Comparison of ENCODE assay signal across 1 cellular context in genomic region chr6:22349051-22349450, GRCh38.
TF ChIP-seq lines count a peak whose summit lies in the region.

No MANE protein-coding gene starts in this region.

TF ChIP-seq in WTC11, 78 proteins besides CTCF, POLR2A, EP300 and RAD21:
- no peak for TF ChIP-seq ZSCAN18 (CRISPR knock-in tag; IDR thresholded peaks at IDR 0.05)
- no peak for TF ChIP-seq MLX (CRISPR knock-in tag; IDR thresholded peaks at IDR 0.05)
- TF ChIP-seq JAZF1 (CRISPR knock-in tag; IDR thresholded peaks at IDR 0.05) = no peak
- TF ChIP-seq USF2 (CRISPR knock-in tag; IDR thresholded peaks at IDR 0.05) = no peak
- TF ChIP-seq ZNF263 (CRISPR knock-in tag; IDR thresholded peaks at IDR 0.05; ENCODE audit: low read depth) = no peak
- TF ChIP-seq HMGXB4 (CRISPR knock-in tag; IDR thresholded peaks at IDR 0.05) = no peak
- no peak for TF ChIP-seq SMAD3 (CRISPR knock-in tag; IDR thresholded peaks at IDR 0.05; ENCODE audit: borderline replicate concordance)
